8 cellular contexts compared by ENCODE assay signal in genomic region chr5:74576941-74577456, GRCh38.
DNase-seq lines count a peak whose midpoint lies in the region; ATAC-seq, FAIRE-seq and TF ChIP-seq lines count a peak whose summit lies in the region.

No MANE protein-coding gene starts in this region.

- TF ChIP-seq CTCF in GM20000 (IDR thresholded peaks at IDR 0.05; ENCODE audit: extremely low read depth, missing control alignments): no peak
- TF ChIP-seq CTCF in glutamatergic neuron (IDR thresholded peaks at IDR 0.05; ENCODE audit: partially characterized antibody, unreplicated experiment): no peak

- H3K9me3 ChIP-seq in naive thymus-derived CD4-positive, alpha-beta T cell (ENCODE audit: control insufficient read depth in 2 of 3, low read length in 3 of 3): no peaks in the 10 kb centered on the region

- H3K27ac Mint-ChIP-seq in IgD-negative memory B cell (peak overlapping the region; percentile 25 to 75 (median 55)), glutamatergic neuron (ENCODE audit: unreplicated experiment) (no peak overlapping the region)
- peak overlapping the region; percentile 51 to 97 (median 81) for H3K27ac Mint-ChIP-seq in naive thymus-derived CD4-positive, alpha-beta T cell

- H3K36me3 Mint-ChIP-seq in IgD-negative memory B cell: peaks cover 2% of the 10 kb centered on the region
- H3K36me3 Mint-ChIP-seq in naive thymus-derived CD4-positive, alpha-beta T cell: peaks cover 0 to 7% (median 0%) of the 10 kb centered on the region in 5 donors
- H3K36me3 Mint-ChIP-seq in glutamatergic neuron (ENCODE audit: unreplicated experiment): no peaks in the 10 kb centered on the region

- H3K9me3 Mint-ChIP-seq in IgD-negative memory B cell: no peaks in the 10 kb centered on the region
- peaks cover 0 to 1% (median 0%) of the 10 kb centered on the region in 11 donors for H3K9me3 Mint-ChIP-seq in naive thymus-derived CD4-positive, alpha-beta T cell
- no peaks in the 10 kb centered on the region for H3K9me3 Mint-ChIP-seq in glutamatergic neuron (ENCODE audit: unreplicated experiment)

- peaks cover 21 to 22% of the 10 kb centered on the region in 2 donors for H3K4me1 ChIP-seq in naive thymus-derived CD4-positive, alpha-beta T cell (ENCODE audit: control insufficient read depth in 2 of 2, insufficient read depth in 2 of 2, low read length in 2 of 2)

- peak overlapping the region; percentile 8 for H3K27ac ChIP-seq in naive thymus-derived CD4-positive, alpha-beta T cell (ENCODE audit: low read depth, low read length)

- DNase-seq in Daoy (ENCODE audit: low read depth) (peak; percentile 65), GM20000 (ENCODE audit: low spot score) (peak; percentile 62), anterior cingulate cortex (lab: John Stamatoyannopoulos, UW) (no peak), glutamatergic neuron (no peak), AML-193 (lab: John Stamatoyannopoulos, UW) (no peak)
- peak in 7 of 9 donors; percentile 6 to 43 (median 24) for DNase-seq in naive thymus-derived CD4-positive, alpha-beta T cell

- H3K27me3 ChIP-seq in naive thymus-derived CD4-positive, alpha-beta T cell (ENCODE audit: control insufficient read depth in 2 of 2, insufficient read depth in 2 of 2, low read length in 2 of 2): no peaks in the 10 kb centered on the region

- peak overlapping the region; percentile 48 for H3K4me3 ChIP-seq in naive thymus-derived CD4-positive, alpha-beta T cell (ENCODE audit: low read length)

- H3K36me3 ChIP-seq in naive thymus-derived CD4-positive, alpha-beta T cell (ENCODE audit: control insufficient read depth in 2 of 3, insufficient read depth in 3 of 3, low read length in 3 of 3): no peaks in the 10 kb centered on the region

- CTCF ChIA-PET in naive thymus-derived CD4-positive, alpha-beta T cell (lab: Charles Lee): interaction anchor here (0.6 to 0.7 kb wide), 2 partner anchors 9 to 58 kb away, joined by 3 to 7 read pairs; no protein-coding TSS in a partner anchor

- peak; percentile 41 for ATAC-seq in naive thymus-derived CD4-positive, alpha-beta T cell

- POLR2A ChIA-PET in naive thymus-derived CD4-positive, alpha-beta T cell (lab: Charles Lee): no interaction called here

- peaks cover 13 to 24% (median 20%) of the 10 kb centered on the region in 3 donors for H3K4me1 Mint-ChIP-seq in IgD-negative memory B cell
- peaks cover 10 to 51% (median 30%) of the 10 kb centered on the region in 7 donors for H3K4me1 Mint-ChIP-seq in naive thymus-derived CD4-positive, alpha-beta T cell
- H3K4me1 Mint-ChIP-seq in glutamatergic neuron (ENCODE audit: low read depth, unreplicated experiment): no peaks in the 10 kb centered on the region

- FAIRE-seq in colon (lab: Jason Lieb, UNC): peak; percentile 49

- peaks cover 3% of the 10 kb centered on the region for H3K27me3 Mint-ChIP-seq in IgD-negative memory B cell
- H3K27me3 Mint-ChIP-seq in naive thymus-derived CD4-positive, alpha-beta T cell: peaks cover 0 to 12% (median 0%) of the 10 kb centered on the region in 5 donors
- H3K27me3 Mint-ChIP-seq in glutamatergic neuron (ENCODE audit: unreplicated experiment): peaks cover 2% of the 10 kb centered on the region

- intact Hi-C loops in naive thymus-derived CD4-positive, alpha-beta T cell (cut with micrococcal nuclease): loop anchor here (1.0 to 5.0 kb wide), 4 partner anchors 54 to 1010 kb away; partner anchors contain the start of genes ANKRA2 (in 1 of the 2), GFM2 (in 1 of the 2), NSA2 (in 1 of the 2) and UTP15 (in 1 of the 2)

- H3K4me3 Mint-ChIP-seq in IgD-negative memory B cell (peak overlapping the region in 3 of 4 donors; percentile 59 to 88 (median 79)), glutamatergic neuron (ENCODE audit: unreplicated experiment) (no peak overlapping the region)
- peak overlapping the region; percentile 41 to 92 (median 71) for H3K4me3 Mint-ChIP-seq in naive thymus-derived CD4-positive, alpha-beta T cell

Comparison
In these comparisons a context has a peak if more than half of its experiments do, and no peak if none do; other contexts are left out.
1. DNase-seq: peak in Daoy (single experiment), GM20000 (single experiment) and naive thymus-derived CD4-positive, alpha-beta T cell (7 of 9); none in anterior cingulate cortex (0 of 58), glutamatergic neuron (single experiment) and AML-193 (0 of 2).